Comparison of ENCODE assay signal across 1 cellular context in the genomic region with DNA sequence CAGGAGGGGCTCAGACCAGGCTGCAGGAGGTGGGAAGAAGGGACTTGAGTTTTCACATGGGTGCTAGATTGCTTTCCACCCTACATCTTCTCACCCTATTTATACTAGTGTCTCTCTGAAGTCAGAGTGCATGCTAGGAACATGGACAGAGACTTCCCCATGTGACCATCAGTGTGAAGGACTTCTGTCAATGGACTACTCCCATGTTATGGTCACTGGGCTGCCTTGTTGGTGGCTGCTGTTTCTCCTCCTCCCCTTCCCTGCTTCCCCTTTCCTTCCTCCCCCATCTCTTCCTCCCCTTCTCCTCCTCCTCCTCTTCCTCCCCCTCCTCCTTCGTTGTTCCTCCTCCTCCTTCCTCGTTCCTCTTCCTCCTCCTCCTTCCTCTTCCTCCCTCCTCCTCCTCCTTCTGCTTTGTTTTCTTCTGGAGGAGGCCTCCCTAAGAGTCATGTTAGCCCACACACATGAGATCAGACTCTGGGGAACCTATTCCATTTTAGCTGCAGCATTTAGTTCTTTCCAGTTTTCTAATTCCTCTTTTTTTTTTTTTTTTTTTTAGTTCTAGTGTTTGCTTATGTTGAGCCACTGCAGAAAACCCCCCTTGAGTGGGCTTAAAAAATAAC.
A peak's percentile ranks its signal among the peaks of the same experiment; 100 is the strongest.
TF ChIP-seq lines count a peak whose summit lies in the region.

No MANE protein-coding gene starts in this region.

TF ChIP-seq in HepG2, 621 proteins besides CTCF, POLR2A, EP300 and RAD21 (continued from another document):
- peak; percentile 55 for TF ChIP-seq HNRNPK (IDR thresholded peaks at IDR 0.05; ENCODE audit: low read depth, low read length, poor library complexity, severe bottlenecking)
TF ChIP-seq in HepG2: peak in this region for 2.
